17 cellular contexts compared by ENCODE assay signal in genomic region chr16:12025472-12025871, GRCh38.
"Had no signal": no experiment of that assay in that cellular context is flagged by ENCODE, and none has a peak within 500 bp of the region (broad histone marks: within the 10 kb centered on the region; RNA-seq: fewer than 3 reads in every experiment).

No MANE protein-coding gene starts in this region.

- H3K4me3 ChIP-seq: heart left ventricle, left lung, prostate gland, tibial artery had no signal

- DNase-seq: activated CD4-positive, alpha-beta memory T cell treated with anti-CD3 and anti-CD28 coated beads for 36 hours; activated CD4-positive, alpha-beta T cell treated with anti-CD3 and anti-CD28 coated beads for 48 hours; activated effector memory CD4-positive, alpha-beta T cell treated with Interleukin-2 at 50 U/mL for 16 hours; activated naive CD4-positive, alpha-beta T cell treated with anti-CD3 and anti-CD28 coated beads for 36 hours; activated naive CD8-positive, alpha-beta T cell treated with anti-CD3 and anti-CD28 coated beads, Interleukin-2, amount 10 ng/mL, durations not matched to agents 7 days and 5 days; activated T-cell treated with anti-CD3 and anti-CD28 coated beads, Interleukin-2, amount 50 U/mL, for 72 hours; amniotic stem cell; cortex of kidney; heart left ventricle; islet precursor cell; left lung; midbrain; stimulated activated CD4-positive, alpha-beta T cell treated with anti-CD3 and anti-CD28 coated beads, Interleukin-4, amount 100 ng/mL, for 24 hours; tibial artery had no signal

- H3K4me1 ChIP-seq: left lung, prostate gland, tibial artery had no signal

- H3K9me3 ChIP-seq: heart left ventricle, left lung, prostate gland, tibial artery had no signal

- FAIRE-seq: endometrium had no signal

- ATAC-seq: activated T-cell treated with anti-CD3 and anti-CD28 coated beads, Interleukin-2, amount 50 U/mL, for 72 hours; heart left ventricle; left lung; natural killer cell treated with Interleukin-12 subunit alpha and Interleukin-12 subunit beta and Interleukin-15 and Interleukin-18, amount 100 ng/mL, for 72 hours had no signal

- H3K36me3 ChIP-seq: prostate gland had no signal

- H3K27ac ChIP-seq: heart left ventricle, left lung, prostate gland, tibial artery had no signal

- H3K27me3 ChIP-seq: heart left ventricle, left lung, tibial artery had no signal
